Comparison of ENCODE assay signal across 28 cellular contexts in the genomic region with DNA sequence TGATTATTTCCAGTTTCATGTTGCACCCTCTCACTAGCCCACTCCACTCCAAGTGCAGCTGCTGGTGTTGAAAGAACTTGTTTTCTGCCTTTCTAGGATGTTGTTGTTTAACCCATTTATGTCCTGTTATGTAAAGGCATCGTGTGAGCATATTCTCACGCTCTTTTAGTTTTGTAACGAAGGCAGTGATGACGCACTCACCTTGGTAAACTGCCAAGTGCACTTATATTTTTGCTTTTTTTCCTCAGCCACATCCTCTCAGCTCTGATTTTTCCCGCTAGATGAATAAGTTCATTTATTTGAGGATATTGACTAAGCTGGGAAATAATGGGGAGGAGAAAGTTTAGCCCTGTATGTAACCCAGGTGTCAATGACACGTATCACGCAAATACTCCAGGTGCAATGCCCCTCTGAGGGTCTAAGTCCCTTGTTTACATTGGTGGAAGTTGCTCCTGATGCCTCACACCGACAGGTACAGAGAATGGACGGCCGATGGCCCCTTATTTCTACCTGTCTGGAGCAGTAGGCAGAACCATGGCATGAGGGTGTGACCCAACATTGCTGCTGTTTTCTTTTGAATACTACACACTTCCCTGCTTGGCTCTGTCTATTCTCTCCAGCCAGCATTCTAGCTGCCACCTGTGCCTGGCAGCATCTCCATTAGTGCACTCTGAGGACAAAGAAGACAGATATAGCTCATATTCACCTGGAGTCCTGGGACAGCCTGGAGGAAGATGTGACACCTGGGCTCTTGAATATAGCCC.
DNase-seq lines count a peak whose midpoint lies in the region; ATAC-seq lines count a peak whose summit lies in the region.
"Had no signal": no experiment of that assay in that cellular context is flagged by ENCODE, and none has a peak within 500 bp of the region (broad histone marks: within the 10 kb centered on the region; RNA-seq: fewer than 3 reads in every experiment).

No MANE protein-coding gene starts in this region.

- DNase-seq in activated CD8-positive, alpha-beta memory T cell treated with anti-CD3 and anti-CD28 coated beads, Interleukin-2, amount 10 ng/mL, durations not matched to agents 7 days and 5 days: peak; percentile 19
- DNase-seq in activated CD8-positive, alpha-beta memory T cell treated with anti-CD3 and anti-CD28 coated beads for 24 hours: no peak
- peak; percentile 22 for DNase-seq in Jurkat, Clone E6-1 (ENCODE audit: low read depth, low spot score)
- DNase-seq in dermis blood vessel endothelial cell: peak; percentile 1
- DNase-seq in activated effector memory CD4-positive, alpha-beta T cell treated with anti-CD3 and anti-CD28 coated beads, Interleukin-2, amount 50 U/mL, for 16 hours: no peak
- DNase-seq in NOMO-1 treated with dmso at 0.1 percent for 144 hours (lab: John Stamatoyannopoulos, UW; ENCODE audit: unreplicated experiment): no peak
- no peak for DNase-seq in SIG-M5 treated with dmso at 0.1 percent for 504 hours (lab: John Stamatoyannopoulos, UW; ENCODE audit: unreplicated experiment)
- DNase-seq: activated B cell treated with CpG ODN at 0.5 μM for 24 hours; activated CD4-positive, alpha-beta T cell treated with anti-CD3 and anti-CD28 coated beads, Interleukin-2, amount 50 U/mL, for 4 hours; Calu3; dorsolateral prefrontal cortex; foreskin fibroblast; GDM1; heart right ventricle; NCI-H1694 treated with DMSO at 0.1 percent for 48 hours; NCI-H446 treated with DMSO at 0.1 percent for 48 hours; stimulated activated naive CD4-positive, alpha-beta T cell treated with Interleukin-2 at 50 U/mL for 16 hours; T1000 had no signal

- no peaks in the 10 kb centered on the region for H3K27me3 Mint-ChIP-seq in activated CD8-positive, alpha-beta memory T cell treated with anti-CD3 and anti-CD28 coated beads, Interleukin-2, amount 10 ng/mL, durations not matched to agents 7 days and 5 days
- H3K27me3 Mint-ChIP-seq: activated B cell treated with CpG ODN at 0.5 μM for 24 hours; activated naive CD8-positive, alpha-beta T cell had no signal

- H3K4me1 Mint-ChIP-seq in activated CD8-positive, alpha-beta memory T cell treated with anti-CD3 and anti-CD28 coated beads, Interleukin-2, amount 10 ng/mL, durations not matched to agents 7 days and 5 days: peaks cover 5% of the 10 kb centered on the region
- H3K4me1 Mint-ChIP-seq: neural crest cell had no signal

- no peak overlapping the region for H3K27ac Mint-ChIP-seq in activated CD8-positive, alpha-beta memory T cell treated with anti-CD3 and anti-CD28 coated beads, Interleukin-2, amount 10 ng/mL, durations not matched to agents 7 days and 5 days
- H3K27ac Mint-ChIP-seq: activated B cell treated with CpG ODN at 0.5 μM for 24 hours; activated naive CD8-positive, alpha-beta T cell; activated T-helper 2 cell treated with anti-CD3 and anti-CD28 coated beads, Interferon-gamma antibody, Interleukin-2, Interleukin-4, amounts not matched to agents 10 μg/mL and 5 μg/mL and 100 μg/mL, durations not matched to agents 14 hours and 24 hours and 36 hours had no signal

- H3K4me3 Mint-ChIP-seq in activated CD8-positive, alpha-beta memory T cell treated with anti-CD3 and anti-CD28 coated beads, Interleukin-2, amount 10 ng/mL, durations not matched to agents 7 days and 5 days: no peak overlapping the region
- H3K4me3 Mint-ChIP-seq: activated B cell treated with CpG ODN at 0.5 μM for 24 hours; activated naive CD8-positive, alpha-beta T cell; central memory CD8-positive, alpha-beta T cell; neural crest cell had no signal

- H3K9me3 Mint-ChIP-seq in activated CD8-positive, alpha-beta memory T cell treated with anti-CD3 and anti-CD28 coated beads, Interleukin-2, amount 10 ng/mL, durations not matched to agents 7 days and 5 days (ENCODE audit: low read depth): no peaks in the 10 kb centered on the region
- H3K9me3 Mint-ChIP-seq: activated B cell treated with CpG ODN at 0.5 μM for 24 hours; activated T-helper 2 cell treated with anti-CD3 and anti-CD28 coated beads, Interferon-gamma antibody, Interleukin-2, Interleukin-4, amounts not matched to agents 10 μg/mL and 5 μg/mL and 100 μg/mL, durations not matched to agents 14 hours and 24 hours and 36 hours; central memory CD8-positive, alpha-beta T cell had no signal

- no peak for ATAC-seq in activated CD8-positive, alpha-beta memory T cell treated with anti-CD3 and anti-CD28 coated beads, Interleukin-2, amount 10 ng/mL, durations not matched to agents 7 days and 5 days
- no peak for ATAC-seq in HG03378 (IDR thresholded peaks at IDR 0.05; ENCODE audit: unreplicated experiment)
- ATAC-seq: heart right ventricle, sciatic nerve had no signal

- H3K4me3 ChIP-seq in Jurkat, Clone E6-1 (ENCODE audit: low read length): no peak overlapping the region
- H3K4me3 ChIP-seq: ascending aorta, dorsolateral prefrontal cortex, heart right ventricle, lung, thoracic aorta, vagina had no signal

- CTCF ChIA-PET in activated CD8-positive, alpha-beta memory T cell treated with anti-CD3 and anti-CD28 coated beads, Interleukin-2, amount 10 ng/mL, durations not matched to agents 7 days and 5 days (lab: Charles Lee): no interaction called here

- H3K36me3 Mint-ChIP-seq in activated CD8-positive, alpha-beta memory T cell treated with anti-CD3 and anti-CD28 coated beads, Interleukin-2, amount 10 ng/mL, durations not matched to agents 7 days and 5 days: no peaks in the 10 kb centered on the region
- H3K36me3 Mint-ChIP-seq: activated naive CD8-positive, alpha-beta T cell had no signal

Comparison
In these comparisons a context has a peak if more than half of its experiments do, and no peak if none do; other contexts are left out.
1. DNase-seq: peak in activated CD8-positive, alpha-beta memory T cell treated with anti-CD3 and anti-CD28 coated beads, Interleukin-2, amount 10 ng/mL, durations not matched to agents 7 days and 5 days (single experiment), Jurkat, Clone E6-1 (single experiment) and dermis blood vessel endothelial cell (single experiment); none in activated CD8-positive, alpha-beta memory T cell treated with anti-CD3 and anti-CD28 coated beads for 24 hours (single experiment), activated effector memory CD4-positive, alpha-beta T cell treated with anti-CD3 and anti-CD28 coated beads, Interleukin-2, amount 50 U/mL, for 16 hours (single experiment), NOMO-1 treated with dmso at 0.1 percent for 144 hours (single experiment) and SIG-M5 treated with dmso at 0.1 percent for 504 hours (single experiment).